In the genomic region with DNA sequence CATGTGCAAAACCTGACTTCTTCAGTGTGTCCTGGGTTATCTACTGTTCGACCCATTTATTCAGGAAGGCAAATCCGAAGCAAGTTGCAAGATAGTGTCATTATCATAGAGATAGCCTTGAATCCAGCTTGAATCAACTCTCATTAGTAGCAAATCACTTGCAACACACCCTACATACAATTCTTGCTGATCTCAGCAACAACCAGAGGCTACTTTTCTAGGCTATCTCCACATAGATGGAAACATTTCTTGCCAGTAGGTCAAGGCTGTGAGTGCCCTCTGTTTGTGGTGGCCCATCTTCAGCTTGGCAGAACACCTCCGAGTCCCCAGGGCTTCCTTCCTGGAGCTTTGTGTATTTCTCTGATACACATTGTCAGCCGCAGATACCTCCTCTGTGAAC, we compare ENCODE assay signal across 8 cellular contexts.
"Had no signal": no experiment of that assay in that cellular context is flagged by ENCODE, and none has a peak within 500 bp of the region (broad histone marks: within the 10 kb centered on the region; RNA-seq: fewer than 3 reads in every experiment).

No MANE protein-coding gene starts in this region.

- H3K36me3 ChIP-seq: HAP-1 had no signal

- H2AFZ ChIP-seq: GM23338 had no signal

- ATAC-seq: GM23338, HCT116 had no signal

- H3K9me3 ChIP-seq: HAP-1 had no signal

- H3K4me3 ChIP-seq: GM23338, HAP-1 had no signal

- DNase-seq: H7, HFFc6, Kasumi-1, KG1 had no signal

- H3K27ac ChIP-seq: HL-60 had no signal

- H3K4me2 ChIP-seq: GM23338 had no signal

- H3K4me1 ChIP-seq: HAP-1 had no signal
